Comparison of ENCODE assay signal across 18 cellular contexts in genomic region chr1:56180806-56181205, GRCh38.
DNase-seq lines count a peak whose midpoint lies in the region; ATAC-seq, FAIRE-seq and TF ChIP-seq lines count a peak whose summit lies in the region.
"Had no signal": no experiment of that assay in that cellular context is flagged by ENCODE, and none has a peak within 500 bp of the region (broad histone marks: within the 10 kb centered on the region; RNA-seq: fewer than 3 reads in every experiment).

No MANE protein-coding gene starts in this region.

- H3K4me1 ChIP-seq in heart right ventricle (peaks cover 0 to 18% (median 5%) of the 10 kb centered on the region in 9 donors), endothelial cell of umbilical vein (ENCODE audit: control insufficient read depth, extremely low read depth, insufficient read depth, low read length) (peaks cover 11% of the 10 kb centered on the region), mucosa of descending colon (ENCODE audit: low read depth) (peaks cover 10% of the 10 kb centered on the region), upper lobe of right lung (no peaks in the 10 kb centered on the region)
- H3K4me1 ChIP-seq: testis had no signal

- no peaks in the 10 kb centered on the region for H4K20me1 ChIP-seq in endothelial cell of umbilical vein (replicated peaks; ENCODE audit: control insufficient read depth, extremely low read depth, insufficient read depth, low read length)

- H3K9me1 ChIP-seq in endothelial cell of umbilical vein (replicated peaks; ENCODE audit: control insufficient read depth, extremely low read depth, insufficient read depth, low read length), result no peaks in the 10 kb centered on the region

- no peak for ATAC-seq in heart right ventricle
- peak; percentile 32 for ATAC-seq in mucosa of descending colon
- no peak for ATAC-seq in upper lobe of right lung
- no peak for ATAC-seq in HG02840 (IDR thresholded peaks at IDR 0.05; ENCODE audit: low FRiP score, unreplicated experiment)

- peak overlapping the region; percentile 25 for H3K9ac ChIP-seq in endothelial cell of umbilical vein (replicated peaks; ENCODE audit: extremely low read depth, insufficient read depth, low read length)

- 55 to 66% methylated on average over 3 of the region's 3 CpGs for WGBS in heart right ventricle, 2 donors

- DNase-seq in heart right ventricle, result no peak
- DNase-seq in cardiac septum (ENCODE audit: low spot score), result no peak
- peak; percentile 69 for DNase-seq in endothelial cell of umbilical vein (ENCODE audit: low read depth, low spot score)
- no peak for DNase-seq in mucosa of descending colon
- no peak for DNase-seq in upper lobe of right lung
- no peak for DNase-seq in NCI-H510A treated with DMSO at 0.1 percent for 48 hours (lab: John Stamatoyannopoulos, UW)
- DNase-seq in effector CD4-positive, alpha-beta T cell, result no peak
- DNase-seq: activated CD4-positive, alpha-beta T cell treated with anti-CD3 and anti-CD28 coated beads for 1 hour; activated T-cell treated with anti-CD3 and anti-CD28 coated beads, Interleukin-2, amount 50 U/mL, for 24 hours; Calu3; cortex of kidney; HFFc6; NCI-H1105 treated with DMSO at 0.1 percent for 48 hours; NCI-H2227 treated with DMSO at 0.1 percent for 48 hours; spleen; testis had no signal

- H3K4me2 ChIP-seq in endothelial cell of umbilical vein (ENCODE audit: insufficient read depth, low read length), result peak overlapping the region; percentile 96

- H3K27ac ChIP-seq in heart right ventricle, result peak overlapping the region in 6 of 10 donors; percentile 0 to 51 (median 36)
- peak overlapping the region; percentile 9 for H3K27ac ChIP-seq in endothelial cell of umbilical vein (ENCODE audit: insufficient read depth, low read depth, low read length)
- H3K27ac ChIP-seq in upper lobe of right lung, result no peak overlapping the region
- H3K27ac ChIP-seq: testis had no signal

- no TSS peak for BruUV-seq in endothelial cell of umbilical vein (replicated peaks; lab: Mats Ljungman, UMichigan)

- H3K79me2 ChIP-seq in endothelial cell of umbilical vein (ENCODE audit: control insufficient read depth, insufficient read depth, low read length), result no peaks in the 10 kb centered on the region

- no peak for FAIRE-seq in endothelial cell of umbilical vein (lab: Jason Lieb, UNC)
- FAIRE-seq: frontal cortex had no signal

- POLR2A ChIA-PET in endothelial cell of umbilical vein (lab: Charles Lee), result interaction anchor here (0.6 kb wide), 1 partner anchor 62 kb away, joined by 3 read pairs; no protein-coding TSS in a partner anchor

- no peaks in the 10 kb centered on the region for H3K9me3 ChIP-seq in heart right ventricle
- no peaks in the 10 kb centered on the region for H3K9me3 ChIP-seq in endothelial cell of umbilical vein (replicated peaks; ENCODE audit: control insufficient read depth, insufficient read depth, low read length)
- H3K9me3 ChIP-seq in mucosa of descending colon, result no peaks in the 10 kb centered on the region
- no peaks in the 10 kb centered on the region for H3K9me3 ChIP-seq in upper lobe of right lung
- H3K9me3 ChIP-seq: spleen, testis had no signal

- no peaks in the 10 kb centered on the region for H3K36me3 ChIP-seq in heart right ventricle
- no peaks in the 10 kb centered on the region for H3K36me3 ChIP-seq in endothelial cell of umbilical vein (ENCODE audit: control insufficient read depth in 2 of 2, extremely low read depth in 1 of 2, insufficient read depth in 2 of 2, low read length in 2 of 2)
- no peaks in the 10 kb centered on the region for H3K36me3 ChIP-seq in mucosa of descending colon (ENCODE audit: low read depth)
- H3K36me3 ChIP-seq in upper lobe of right lung, result no peaks in the 10 kb centered on the region
- H3K36me3 ChIP-seq: spleen had no signal

- H3K4me3 ChIP-seq in heart right ventricle (peak overlapping the region in 8 of 10 donors; percentile 12 to 39 (median 28)), endothelial cell of umbilical vein (replicated peaks in 1 of 3; ENCODE audit: insufficient read depth in 1 of 3, low read depth in 1 of 3, low read length in 3 of 3) (peak overlapping the region in 2 of 3 experiments; percentile 12 to 64), mucosa of descending colon (no peak overlapping the region), upper lobe of right lung (peak overlapping the region; percentile 17)
- H3K4me3 ChIP-seq: testis had no signal

- no peaks in the 10 kb centered on the region for H3K27me3 ChIP-seq in heart right ventricle
- no peaks in the 10 kb centered on the region for H3K27me3 ChIP-seq in endothelial cell of umbilical vein (ENCODE audit: control insufficient read depth in 2 of 2, insufficient read depth in 2 of 2, low read length in 2 of 2)
- H3K27me3 ChIP-seq in upper lobe of right lung, result no peaks in the 10 kb centered on the region
- H3K27me3 ChIP-seq: spleen, testis had no signal

- dilution Hi-C loops in endothelial cell of umbilical vein (cut with MboI; ENCODE audit: extremely low pct_ligation_motif_present, low sequenced_read_pairs), result no loop called here

- TF ChIP-seq CTCF in heart right ventricle (IDR thresholded peaks at IDR 0.05) (no peak), endothelial cell of umbilical vein (IDR thresholded peaks at IDR 0.05; ENCODE audit: extremely low read depth in 1 of 2, insufficient read depth in 1 of 2, low read depth in 1 of 2, low read length in 2 of 2) (no peak), mucosa of descending colon (IDR thresholded peaks at IDR 0.05) (no peak), upper lobe of right lung (IDR thresholded peaks at IDR 0.05) (no peak)

- H2AFZ ChIP-seq in endothelial cell of umbilical vein (ENCODE audit: low read depth, low read length), result peak overlapping the region; percentile 99

- TF ChIP-seq POLR2A in endothelial cell of umbilical vein (IDR thresholded peaks at IDR 0.05; ENCODE audit: low read depth, low read length), result no peak

- intact Hi-C loops in heart right ventricle (cut with DNase I) (no loop called here), cardiac septum (cut with DNase I) (no loop called here), endothelial cell of umbilical vein (cut with micrococcal nuclease) (no loop called here), mucosa of descending colon (cut with DNase I, micrococcal nuclease) (no loop called here), upper lobe of right lung (cut with DNase I) (no loop called here)

- CTCF ChIA-PET in endothelial cell of umbilical vein (lab: Charles Lee), result interaction anchor here (1.3 kb wide), 1 partner anchor 396 kb away, joined by 3 read pairs; no protein-coding TSS in a partner anchor

TF ChIP-seq in endothelial cell of umbilical vein, 7 proteins besides CTCF, POLR2A, EP300 and RAD21:
- TF ChIP-seq GATA2 (IDR thresholded peaks at IDR 0.05; ENCODE audit: insufficient read depth, insufficient read length, low read depth, low read length) (no peak), FOS (IDR thresholded peaks at IDR 0.05; ENCODE audit: borderline replicate concordance, insufficient read depth, low read length) (no peak)
- TF ChIP-seq, protein P1, sequence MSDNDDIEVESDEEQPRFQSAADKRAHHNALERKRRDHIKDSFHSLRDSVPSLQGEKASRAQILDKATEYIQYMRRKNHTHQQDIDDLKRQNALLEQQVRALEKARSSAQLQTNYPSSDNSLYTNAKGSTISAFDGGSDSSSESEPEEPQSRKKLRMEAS (IDR thresholded peaks at IDR 0.05; ENCODE audit: insufficient read depth, insufficient read length), result no peak
